In genomic region chr22:43504068-43504467, GRCh38 we compare ENCODE assay signal across 38 cellular contexts.
"Had no signal": no experiment of that assay in that cellular context is flagged by ENCODE, and none has a peak within 500 bp of the region (broad histone marks: within the 10 kb centered on the region; RNA-seq: fewer than 3 reads in every experiment).

No MANE protein-coding gene starts in this region.

- H3K4me1 Mint-ChIP-seq: activated naive CD4-positive, alpha-beta T cell treated with anti-CD3 and anti-CD28 coated beads, Interleukin-2, amount 10 ng/mL, durations not matched to agents 7 days and 5 days; activated naive CD4-positive, alpha-beta T cell treated with anti-CD3 and anti-CD28 coated beads, Interleukin-2, amount 50 U/mL, for 24 hours; activated naive CD8-positive, alpha-beta T cell treated with anti-CD3 and anti-CD28 coated beads for 36 hours; activated naive CD8-positive, alpha-beta T cell treated with anti-CD3 and anti-CD28 coated beads, Interleukin-2, amount 10 ng/mL, durations not matched to agents 7 days and 5 days; activated naive CD8-positive, alpha-beta T cell treated with anti-CD3 and anti-CD28 coated beads, Interleukin-2, amount 50 U/mL, for 24 hours; activated T-helper 17 cell treated with anti-CD3 and anti-CD28 coated beads, Interleukin-2, amount 50 U/mL, for 72 hours; brain; central memory CD8-positive, alpha-beta T cell had no signal

- H3K36me3 Mint-ChIP-seq: activated naive CD4-positive, alpha-beta T cell treated with anti-CD3 and anti-CD28 coated beads, Interleukin-2, amount 10 ng/mL, durations not matched to agents 7 days and 5 days; activated naive CD4-positive, alpha-beta T cell treated with anti-CD3 and anti-CD28 coated beads, Interleukin-2, amount 50 U/mL, for 24 hours; activated naive CD4-positive, alpha-beta T cell treated with anti-CD3 and anti-CD28 coated beads, Interleukin-2, amount 50 U/mL, for 72 hours; activated naive CD8-positive, alpha-beta T cell; activated naive CD8-positive, alpha-beta T cell treated with anti-CD3 and anti-CD28 coated beads for 36 hours; activated naive CD8-positive, alpha-beta T cell treated with anti-CD3 and anti-CD28 coated beads, Interleukin-2, amount 10 ng/mL, durations not matched to agents 7 days and 5 days; brain had no signal

- H3K27me3 Mint-ChIP-seq: activated naive CD4-positive, alpha-beta T cell treated with anti-CD3 and anti-CD28 coated beads, Interleukin-2, amount 10 ng/mL, durations not matched to agents 7 days and 5 days; activated naive CD4-positive, alpha-beta T cell treated with anti-CD3 and anti-CD28 coated beads, Interleukin-2, amount 50 U/mL, for 24 hours; activated naive CD8-positive, alpha-beta T cell; activated naive CD8-positive, alpha-beta T cell treated with anti-CD3 and anti-CD28 coated beads for 36 hours; activated naive CD8-positive, alpha-beta T cell treated with anti-CD3 and anti-CD28 coated beads, Interleukin-2, amount 10 ng/mL, durations not matched to agents 7 days and 5 days; activated naive CD8-positive, alpha-beta T cell treated with anti-CD3 and anti-CD28 coated beads, Interleukin-2, amount 50 U/mL, for 24 hours; activated T-cell treated with anti-CD3 and anti-CD28 coated beads, Interleukin-2, amount 50 U/mL, for 24 hours; activated T-helper 17 cell treated with anti-CD3 and anti-CD28 coated beads, Interleukin-2, amount 50 U/mL, for 72 hours; brain; central memory CD8-positive, alpha-beta T cell had no signal

- H3K4me1 ChIP-seq: adrenal gland, ascending aorta, body of pancreas, breast epithelium had no signal

- H3K4me3 ChIP-seq: adrenal gland, ascending aorta, body of pancreas, breast epithelium, cardiac muscle cell had no signal

- ATAC-seq: activated naive CD4-positive, alpha-beta T cell treated with anti-CD3 and anti-CD28 coated beads, Interleukin-2, amount 50 U/mL, for 72 hours; activated naive CD8-positive, alpha-beta T cell treated with anti-CD3 and anti-CD28 coated beads, Interleukin-2, amount 50 U/mL, for 24 hours; activated T-cell treated with anti-CD3 and anti-CD28 coated beads, Interleukin-2, amount 50 U/mL, for 4 hours; activated T-cell treated with anti-CD3 and anti-CD28 coated beads, Interleukin-2, amount 50 U/mL, for 72 hours; activated T-helper 17 cell treated with anti-CD3 and anti-CD28 coated beads, Interleukin-2, amount 50 U/mL, for 72 hours; body of pancreas had no signal

- FAIRE-seq: astrocyte, colon had no signal

- DNase-seq: activated effector memory CD4-positive, alpha-beta T cell treated with anti-CD3 and anti-CD28 coated beads, Interleukin-2, amount 50 U/mL, for 16 hours; activated effector memory CD4-positive, alpha-beta T cell treated with Interleukin-2 at 50 U/mL for 16 hours; activated gamma-delta T cell; activated gamma-delta T cell treated with Interleukin-2 at 50 U/mL for 16 hours; activated naive CD4-positive, alpha-beta T cell; activated naive CD4-positive, alpha-beta T cell treated with anti-CD3 and anti-CD28 coated beads for 36 hours; activated naive CD4-positive, alpha-beta T cell treated with anti-CD3 and anti-CD28 coated beads, Interleukin-2, amount 10 ng/mL, durations not matched to agents 7 days and 5 days; activated naive CD4-positive, alpha-beta T cell treated with anti-CD3 and anti-CD28 coated beads, Interleukin-2, amount 50 U/mL, for 16 hours; activated naive CD4-positive, alpha-beta T cell treated with Interleukin-2 at 50 U/mL for 16 hours; activated naive CD8-positive, alpha-beta T cell treated with anti-CD3 and anti-CD28 coated beads for 36 hours; activated naive CD8-positive, alpha-beta T cell treated with anti-CD3 and anti-CD28 coated beads, Interleukin-2, amount 10 ng/mL, durations not matched to agents 7 days and 5 days; activated naive CD8-positive, alpha-beta T cell treated with anti-CD3 and anti-CD28 coated beads, Interleukin-2, amount 50 U/mL, for 24 hours; activated T-cell treated with anti-CD3 and anti-CD28 coated beads, Interleukin-2, amount 50 U/mL, for 24 hours; activated T-cell treated with anti-CD3 and anti-CD28 coated beads, Interleukin-2, amount 50 U/mL, for 4 hours; activated T-cell treated with anti-CD3 and anti-CD28 coated beads, Interleukin-2, amount 50 U/mL, for 48 hours; activated T-cell treated with anti-CD3 and anti-CD28 coated beads, Interleukin-2, amount 50 U/mL, for 72 hours; adrenal gland; amniotic stem cell; amygdala; anterior cingulate cortex; aorta; body of pancreas; brain microvascular endothelial cell; central memory CD4-positive, alpha-beta T cell; cerebellar nuclear complex had no signal

- H3K9me3 Mint-ChIP-seq: activated naive CD4-positive, alpha-beta T cell treated with anti-CD3 and anti-CD28 coated beads for 36 hours; activated naive CD4-positive, alpha-beta T cell treated with anti-CD3 and anti-CD28 coated beads, Interleukin-2, amount 10 ng/mL, durations not matched to agents 7 days and 5 days; activated naive CD4-positive, alpha-beta T cell treated with anti-CD3 and anti-CD28 coated beads, Interleukin-2, amount 50 U/mL, for 24 hours; activated naive CD4-positive, alpha-beta T cell treated with anti-CD3 and anti-CD28 coated beads, Interleukin-2, amount 50 U/mL, for 72 hours; activated naive CD8-positive, alpha-beta T cell treated with anti-CD3 and anti-CD28 coated beads for 36 hours; activated naive CD8-positive, alpha-beta T cell treated with anti-CD3 and anti-CD28 coated beads, Interleukin-2, amount 10 ng/mL, durations not matched to agents 7 days and 5 days; activated naive CD8-positive, alpha-beta T cell treated with anti-CD3 and anti-CD28 coated beads, Interleukin-2, amount 50 U/mL, for 24 hours; activated T-cell treated with anti-CD3 and anti-CD28 coated beads, Interleukin-2, amount 50 U/mL, for 24 hours; activated T-cell treated with anti-CD3 and anti-CD28 coated beads, Interleukin-2, amount 50 U/mL, for 4 hours; activated T-cell treated with anti-CD3 and anti-CD28 coated beads, Interleukin-2, amount 50 U/mL, for 72 hours; activated T-helper 1 cell treated with anti-CD3 and anti-CD28 coated beads, Interleukin-12 subunit alpha, Interleukin-12 subunit beta, Interleukin-2, Interleukin-4 antibody, amounts not matched to agents 30 ng/mL and 10 ng/mL and 1 ng/mL, durations not matched to agents 14 hours and 24 hours and 36 hours; activated T-helper 17 cell treated with anti-CD3 and anti-CD28 coated beads, Interleukin-2, amount 50 U/mL, for 72 hours; activated T-helper 2 cell treated with anti-CD3 and anti-CD28 coated beads, Interferon-gamma antibody, Interleukin-2, Interleukin-4, amounts not matched to agents 10 μg/mL and 5 μg/mL and 100 μg/mL, durations not matched to agents 14 hours and 24 hours and 36 hours; brain; central memory CD8-positive, alpha-beta T cell had no signal

- H3K9me3 ChIP-seq: adrenal gland, ascending aorta, body of pancreas, breast epithelium had no signal

- H3K36me3 ChIP-seq: adrenal gland, ascending aorta, brain microvascular endothelial cell, breast epithelium, cardiac muscle cell had no signal

- H3K27me3 ChIP-seq: adrenal gland, ascending aorta, body of pancreas, brain microvascular endothelial cell, breast epithelium, cardiac muscle cell had no signal

- H3K27ac Mint-ChIP-seq: activated naive CD4-positive, alpha-beta T cell treated with anti-CD3 and anti-CD28 coated beads for 36 hours; activated naive CD4-positive, alpha-beta T cell treated with anti-CD3 and anti-CD28 coated beads, Interleukin-2, amount 10 ng/mL, durations not matched to agents 7 days and 5 days; activated naive CD4-positive, alpha-beta T cell treated with anti-CD3 and anti-CD28 coated beads, Interleukin-2, amount 50 U/mL, for 24 hours; activated naive CD4-positive, alpha-beta T cell treated with anti-CD3 and anti-CD28 coated beads, Interleukin-2, amount 50 U/mL, for 72 hours; activated naive CD8-positive, alpha-beta T cell; activated naive CD8-positive, alpha-beta T cell treated with anti-CD3 and anti-CD28 coated beads for 36 hours; activated naive CD8-positive, alpha-beta T cell treated with anti-CD3 and anti-CD28 coated beads, Interleukin-2, amount 10 ng/mL, durations not matched to agents 7 days and 5 days; activated naive CD8-positive, alpha-beta T cell treated with anti-CD3 and anti-CD28 coated beads, Interleukin-2, amount 50 U/mL, for 24 hours; activated T-cell treated with anti-CD3 and anti-CD28 coated beads, Interleukin-2, amount 50 U/mL, for 24 hours; activated T-cell treated with anti-CD3 and anti-CD28 coated beads, Interleukin-2, amount 50 U/mL, for 72 hours; activated T-helper 1 cell treated with anti-CD3 and anti-CD28 coated beads, Interleukin-12 subunit alpha, Interleukin-12 subunit beta, Interleukin-2, Interleukin-4 antibody, amounts not matched to agents 30 ng/mL and 10 ng/mL and 1 ng/mL, durations not matched to agents 14 hours and 24 hours and 36 hours; activated T-helper 17 cell treated with anti-CD3 and anti-CD28 coated beads, Interleukin-2, amount 50 U/mL, for 72 hours; activated T-helper 2 cell treated with anti-CD3 and anti-CD28 coated beads, Interferon-gamma antibody, Interleukin-2, Interleukin-4, amounts not matched to agents 10 μg/mL and 5 μg/mL and 100 μg/mL, durations not matched to agents 14 hours and 24 hours and 36 hours; brain had no signal

- H3K27ac ChIP-seq: adrenal gland, ascending aorta, body of pancreas, brain microvascular endothelial cell, breast epithelium, cardiac muscle cell had no signal

- H3K4me3 Mint-ChIP-seq: activated naive CD4-positive, alpha-beta T cell treated with anti-CD3 and anti-CD28 coated beads for 36 hours; activated naive CD4-positive, alpha-beta T cell treated with anti-CD3 and anti-CD28 coated beads, Interleukin-2, amount 10 ng/mL, durations not matched to agents 7 days and 5 days; activated naive CD4-positive, alpha-beta T cell treated with anti-CD3 and anti-CD28 coated beads, Interleukin-2, amount 50 U/mL, for 24 hours; activated naive CD8-positive, alpha-beta T cell; activated naive CD8-positive, alpha-beta T cell treated with anti-CD3 and anti-CD28 coated beads for 36 hours; activated naive CD8-positive, alpha-beta T cell treated with anti-CD3 and anti-CD28 coated beads, Interleukin-2, amount 10 ng/mL, durations not matched to agents 7 days and 5 days; activated naive CD8-positive, alpha-beta T cell treated with anti-CD3 and anti-CD28 coated beads, Interleukin-2, amount 50 U/mL, for 24 hours; activated T-cell treated with anti-CD3 and anti-CD28 coated beads, Interleukin-2, amount 50 U/mL, for 24 hours; activated T-cell treated with anti-CD3 and anti-CD28 coated beads, Interleukin-2, amount 50 U/mL, for 4 hours; activated T-cell treated with anti-CD3 and anti-CD28 coated beads, Interleukin-2, amount 50 U/mL, for 72 hours; activated T-helper 1 cell treated with anti-CD3 and anti-CD28 coated beads, Interleukin-12 subunit alpha, Interleukin-12 subunit beta, Interleukin-2, Interleukin-4 antibody, amounts not matched to agents 30 ng/mL and 10 ng/mL and 1 ng/mL, durations not matched to agents 14 hours and 24 hours and 36 hours; activated T-helper 17 cell treated with anti-CD3 and anti-CD28 coated beads, Interleukin-2, amount 50 U/mL, for 72 hours; brain; central memory CD8-positive, alpha-beta T cell had no signal
